ENCODE assay signal across 9 cellular contexts in genomic region chrX:131763674-131764073, GRCh38.
A peak's percentile ranks its signal among the peaks of the same experiment; 100 is the strongest.
DNase-seq lines count a peak whose midpoint lies in the region; ATAC-seq and TF ChIP-seq lines count a peak whose summit lies in the region.
"Had no signal": no experiment of that assay in that cellular context is flagged by ENCODE, and none has a peak within 500 bp of the region (broad histone marks: within the 10 kb centered on the region; RNA-seq: fewer than 3 reads in every experiment).

No MANE protein-coding gene starts in this region.

- intact Hi-C loops in head of caudate nucleus (cut with DNase I), result no loop called here

- peak overlapping the region; percentile 82 for H3K9ac ChIP-seq in OCI-LY3 (ENCODE audit: low read length)

- DNase-seq in AG09319 (ENCODE audit: extremely low read depth, low read depth) (peak; percentile 78), head of caudate nucleus (peak in 27 of 42 donors; percentile 26 to 94 (median 81)), dedifferentiated amniotic fluid mesenchymal stem cell (ENCODE audit: extremely low spot score) (no peak), putamen (ENCODE audit: low spot score) (no peak), GM19238 (ENCODE audit: insufficient read length, low spot score) (no peak)
- no peak for DNase-seq in activated naive CD8-positive, alpha-beta T cell treated with anti-CD3 and anti-CD28 coated beads, Interleukin-2, amount 50 U/mL, for 24 hours

- peak overlapping the region; percentile 88 for H2AFZ ChIP-seq in OCI-LY3 (ENCODE audit: low read depth, low read length)

- no peaks in the 10 kb centered on the region for H3K27me3 ChIP-seq in OCI-LY3 (ENCODE audit: low read depth, low read length)

- H3K27ac ChIP-seq in OCI-LY3 (ENCODE audit: low read length), result peak overlapping the region; percentile 82

- peak overlapping the region; percentile 83 for H3K4me3 ChIP-seq in OCI-LY3 (ENCODE audit: low read length)

- no peaks in the 10 kb centered on the region for H3K27me3 Mint-ChIP-seq in activated naive CD8-positive, alpha-beta T cell treated with anti-CD3 and anti-CD28 coated beads, Interleukin-2, amount 50 U/mL, for 24 hours
- H3K27me3 Mint-ChIP-seq: activated naive CD8-positive, alpha-beta T cell had no signal

- H3K9me3 ChIP-seq in OCI-LY3 (ENCODE audit: insufficient read depth, low read length), result no peaks in the 10 kb centered on the region

- TF ChIP-seq CTCF in AG09319 (IDR thresholded peaks at IDR 0.05; ENCODE audit: low read depth, low read length) (peak; percentile 53), OCI-LY3 (IDR thresholded peaks at IDR 0.05; ENCODE audit: low read depth, low read length) (peak; percentile 71)

- no peak overlapping the region for H3K27ac Mint-ChIP-seq in activated naive CD8-positive, alpha-beta T cell treated with anti-CD3 and anti-CD28 coated beads, Interleukin-2, amount 50 U/mL, for 24 hours
- H3K27ac Mint-ChIP-seq: activated naive CD8-positive, alpha-beta T cell had no signal

- no peak overlapping the region for H3K4me3 Mint-ChIP-seq in activated naive CD8-positive, alpha-beta T cell treated with anti-CD3 and anti-CD28 coated beads, Interleukin-2, amount 50 U/mL, for 24 hours
- H3K4me3 Mint-ChIP-seq: activated naive CD8-positive, alpha-beta T cell had no signal

- no peaks in the 10 kb centered on the region for H4K20me1 ChIP-seq in OCI-LY3 (ENCODE audit: insufficient read depth, low read length)

- H3K4me1 Mint-ChIP-seq in activated naive CD8-positive, alpha-beta T cell treated with anti-CD3 and anti-CD28 coated beads, Interleukin-2, amount 50 U/mL, for 24 hours, result no peaks in the 10 kb centered on the region

- H3K4me1 ChIP-seq in OCI-LY3 (ENCODE audit: low read length), result peaks cover 17% of the 10 kb centered on the region

- ATAC-seq in GM19351 (IDR thresholded peaks at IDR 0.05; ENCODE audit: unreplicated experiment), result peak; percentile 78
- ATAC-seq in activated naive CD8-positive, alpha-beta T cell treated with anti-CD3 and anti-CD28 coated beads, Interleukin-2, amount 50 U/mL, for 24 hours, result no peak

- H3K36me3 Mint-ChIP-seq in activated naive CD8-positive, alpha-beta T cell treated with anti-CD3 and anti-CD28 coated beads, Interleukin-2, amount 50 U/mL, for 24 hours (ENCODE audit: low read depth), result peaks cover 11% of the 10 kb centered on the region

- H3K36me3 ChIP-seq in OCI-LY3 (replicated peaks; ENCODE audit: low read depth, low read length), result no peaks in the 10 kb centered on the region

- peak overlapping the region; percentile 100 for H3K4me2 ChIP-seq in OCI-LY3 (ENCODE audit: low read length)

- no peaks in the 10 kb centered on the region for H3K79me2 ChIP-seq in OCI-LY3 (ENCODE audit: low read length)

- H3K9me3 Mint-ChIP-seq in activated naive CD8-positive, alpha-beta T cell treated with anti-CD3 and anti-CD28 coated beads, Interleukin-2, amount 50 U/mL, for 24 hours, result no peaks in the 10 kb centered on the region

Comparison
In these comparisons a context has a peak if more than half of its experiments do, and no peak if none do; other contexts are left out.
1. DNase-seq: peak in AG09319 (single experiment) and head of caudate nucleus (27 of 42); none in activated naive CD8-positive, alpha-beta T cell treated with anti-CD3 and anti-CD28 coated beads, Interleukin-2, amount 50 U/mL, for 24 hours (single experiment), dedifferentiated amniotic fluid mesenchymal stem cell (single experiment), putamen (single experiment) and GM19238 (single experiment).